In the genomic region with DNA sequence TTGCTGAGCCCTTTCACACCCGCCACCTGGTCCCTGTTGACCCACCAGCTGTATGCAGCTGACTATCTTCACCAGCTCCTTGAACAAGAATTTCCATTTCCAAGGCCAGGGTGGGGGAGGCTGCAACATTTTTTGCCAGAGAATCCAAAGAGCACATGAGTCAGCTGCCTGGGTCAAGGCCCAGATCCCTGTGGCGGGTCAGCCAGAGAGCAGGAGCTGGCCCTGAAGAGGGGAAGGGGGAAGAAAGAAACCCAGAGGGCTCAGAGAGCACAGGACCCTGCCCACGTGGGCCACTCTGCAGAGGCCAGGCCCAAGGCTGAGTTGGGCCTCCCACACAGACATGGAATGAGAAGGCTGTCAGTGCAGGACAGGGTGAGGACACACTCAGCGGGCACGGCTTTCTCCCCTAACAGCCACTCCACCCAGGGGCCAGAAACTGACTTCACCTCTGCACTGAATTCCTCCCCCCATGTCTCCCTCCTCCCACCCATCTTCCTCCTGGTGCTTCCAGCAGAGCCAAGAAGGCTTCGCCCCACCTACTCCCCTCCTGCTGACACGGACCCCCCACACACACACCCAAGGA, we compare ENCODE assay signal across 11 cellular contexts. TPM values are rescaled to one million over a fixed set of nuclear protein-coding genes. Genes with fewer than 3 reads are reported as not detected.
DNase-seq lines count a peak whose midpoint lies in the region; ATAC-seq and TF ChIP-seq lines count a peak whose summit lies in the region.
"Had no signal": no experiment of that assay in that cellular context is flagged by ENCODE, and none has a peak within 500 bp of the region (broad histone marks: within the 10 kb centered on the region; RNA-seq: fewer than 3 reads in every experiment).

No MANE protein-coding gene starts in this region.

- no peak for TF ChIP-seq POLR2A in prostate gland (IDR thresholded peaks at IDR 0.05)

- H3K4me1 ChIP-seq in prostate gland (replicated peaks) = no peaks in the 10 kb centered on the region

- H3K27me3 Mint-ChIP-seq in activated T-helper 17 cell treated with anti-CD3 and anti-CD28 coated beads, Interleukin-2, amount 50 U/mL, for 72 hours = no peaks in the 10 kb centered on the region
- H3K27me3 Mint-ChIP-seq: natural killer cell treated with Interleukin-12 subunit alpha and Interleukin-12 subunit beta and Interleukin-15 and Interleukin-18, amount 100 ng/mL, for 72 hours had no signal

- H3K9me3 ChIP-seq in prostate gland = no peaks in the 10 kb centered on the region

- TF ChIP-seq CTCF in AG10803 (conservative IDR thresholded peaks at IDR 0.05; ENCODE audit: low read length) (no peak), prostate gland (IDR thresholded peaks at IDR 0.05) (no peak)

- intact Hi-C loops in Right ventricle myocardium superior (cut with DNase I) (no loop called here), prostate gland (cut with DNase I) (no loop called here)

- no peaks in the 10 kb centered on the region for H3K27me3 ChIP-seq in prostate gland (replicated peaks; ENCODE audit: insufficient read depth)

- peak overlapping the region; percentile 38 to 53 for H3K27ac ChIP-seq in prostate gland

- no peak overlapping the region for H3K27ac Mint-ChIP-seq in activated T-helper 17 cell treated with anti-CD3 and anti-CD28 coated beads, Interleukin-2, amount 50 U/mL, for 72 hours

- DNase-seq in AG10803 (ENCODE audit: low read depth) (peak; percentile 88), Right ventricle myocardium superior (peak; percentile 89), prostate gland (ENCODE audit: low spot score) (no peak), NOMO-1 (lab: John Stamatoyannopoulos, UW; ENCODE audit: unreplicated experiment in 2 of 2) (no peak), DMS79 (lab: John Stamatoyannopoulos, UW) (no peak), NCI-H345 treated with DMSO at 0.1 percent for 48 hours (lab: John Stamatoyannopoulos, UW; ENCODE audit: unreplicated experiment) (no peak)
- DNase-seq: CD4-positive, CD25-positive, alpha-beta regulatory T cell had no signal

- H3K36me3 ChIP-seq in prostate gland = no peaks in the 10 kb centered on the region

- H3K4me1 Mint-ChIP-seq in activated T-helper 17 cell treated with anti-CD3 and anti-CD28 coated beads, Interleukin-2, amount 50 U/mL, for 72 hours = no peaks in the 10 kb centered on the region

- H3K9me3 Mint-ChIP-seq in activated T-helper 17 cell treated with anti-CD3 and anti-CD28 coated beads, Interleukin-2, amount 50 U/mL, for 72 hours = no peaks in the 10 kb centered on the region
- H3K9me3 Mint-ChIP-seq: natural killer cell treated with Interleukin-12 subunit alpha and Interleukin-12 subunit beta and Interleukin-15 and Interleukin-18, amount 100 ng/mL, for 72 hours had no signal

- no peaks in the 10 kb centered on the region for H3K36me3 Mint-ChIP-seq in activated T-helper 17 cell treated with anti-CD3 and anti-CD28 coated beads, Interleukin-2, amount 50 U/mL, for 72 hours (ENCODE audit: low read depth)
- H3K36me3 Mint-ChIP-seq: CD4-positive, CD25-positive, alpha-beta regulatory T cell; natural killer cell treated with Interleukin-12 subunit alpha and Interleukin-12 subunit beta and Interleukin-15 and Interleukin-18, amount 100 ng/mL, for 72 hours had no signal

- peak overlapping the region; percentile 37; the same call in 1 of the 2 replicates for H3K4me3 ChIP-seq in AG10803 (ENCODE audit: low read length)
- no peak overlapping the region for H3K4me3 ChIP-seq in prostate gland

- peak; percentile 87 for ATAC-seq in SK-N-SH treated with all-trans-retinoic acid at 6 μM for 48 hours
- ATAC-seq in Right ventricle myocardium superior (ENCODE audit: poor library complexity) = peak; percentile 90
- ATAC-seq in activated T-helper 17 cell treated with anti-CD3 and anti-CD28 coated beads, Interleukin-2, amount 50 U/mL, for 72 hours (replicated peaks) = no peak
- ATAC-seq: natural killer cell treated with Interleukin-12 subunit alpha and Interleukin-12 subunit beta and Interleukin-15 and Interleukin-18, amount 100 ng/mL, for 72 hours had no signal

- no peak overlapping the region for H3K4me3 Mint-ChIP-seq in activated T-helper 17 cell treated with anti-CD3 and anti-CD28 coated beads, Interleukin-2, amount 50 U/mL, for 72 hours
- H3K4me3 Mint-ChIP-seq: CD4-positive, CD25-positive, alpha-beta regulatory T cell; natural killer cell treated with Interleukin-12 subunit alpha and Interleukin-12 subunit beta and Interleukin-15 and Interleukin-18, amount 100 ng/mL, for 72 hours had no signal

- 53% methylated on average over 7 of the region's 7 CpGs for WGBS in prostate gland

TF ChIP-seq in SK-N-SH treated with all-trans-retinoic acid at 6 μM for 48 hours, 23 proteins besides CTCF, POLR2A, EP300 and RAD21:
- TF ChIP-seq TOX (CRISPR knock-in tag; IDR thresholded peaks at IDR 0.05; ENCODE audit: borderline replicate concordance) = 0 out of 2 replicates have a peak, but pooled peaks have one; percentile 62
- peak; percentile 6; the same call in 1 of the 2 replicates for TF ChIP-seq ZC3H10 (CRISPR knock-in tag; IDR thresholded peaks at IDR 0.05)
- TF ChIP-seq ZNF70 (CRISPR knock-in tag; IDR thresholded peaks at IDR 0.05) = no peak
- peak; percentile 62; the same call in 1 of the 2 replicates for TF ChIP-seq RARB (CRISPR knock-in tag; IDR thresholded peaks at IDR 0.05)
- peak; percentile 39; the same call in 1 of the 2 replicates for TF ChIP-seq ZFP3 (CRISPR knock-in tag; IDR thresholded peaks at IDR 0.05)
- TF ChIP-seq, protein P1, sequence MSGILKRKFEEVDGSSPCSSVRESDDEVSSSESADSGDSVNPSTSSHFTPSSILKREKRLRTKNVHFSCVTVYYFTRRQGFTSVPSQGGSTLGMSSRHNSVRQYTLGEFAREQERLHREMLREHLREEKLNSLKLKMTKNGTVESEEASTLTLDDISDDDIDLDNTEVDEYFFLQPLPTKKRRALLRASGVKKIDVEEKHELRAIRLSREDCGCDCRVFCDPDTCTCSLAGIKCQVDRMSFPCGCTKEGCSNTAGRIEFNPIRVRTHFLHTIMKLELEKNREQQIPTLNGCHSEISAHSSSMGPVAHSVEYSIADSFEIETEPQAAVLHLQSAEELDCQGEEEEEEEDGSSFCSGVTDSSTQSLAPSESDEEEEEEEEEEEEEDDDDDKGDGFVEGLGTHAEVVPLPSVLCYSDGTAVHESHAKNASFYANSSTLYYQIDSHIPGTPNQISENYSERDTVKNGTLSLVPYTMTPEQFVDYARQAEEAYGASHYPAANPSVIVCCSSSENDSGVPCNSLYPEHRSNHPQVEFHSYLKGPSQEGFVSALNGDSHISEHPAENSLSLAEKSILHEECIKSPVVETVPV (CRISPR knock-in tag; IDR thresholded peaks at IDR 0.05) = no peak
- no peak for TF ChIP-seq SNAI2 (CRISPR knock-in tag; IDR thresholded peaks at IDR 0.05)
- peak; percentile 76 for TF ChIP-seq OSR1 (CRISPR knock-in tag; IDR thresholded peaks at IDR 0.05)
- TF ChIP-seq CSDC2 (CRISPR knock-in tag; IDR thresholded peaks at IDR 0.05) = 0 out of 2 replicates have a peak, but pooled peaks have one; percentile 20
TF ChIP-seq in SK-N-SH treated with all-trans-retinoic acid at 6 μM for 48 hours: peak in this region for 6.

RNA-seq across cellular contexts. Expression of gene S100A6, which starts 28.9 kb away (rescaled TPM):
- 260 TPM for total RNA-seq in Right ventricle myocardium superior
- 100 to 1,000 TPM; 184 to 279 TPM for total RNA-seq in prostate gland
- total RNA-seq in activated T-helper 17 cell treated with anti-CD3 and anti-CD28 coated beads, Interleukin-2, amount 50 U/mL, for 72 hours = 100 to 1,000 TPM; 530 to 753 TPM

RNA-seq across cellular contexts. Expression of gene S100A5, which starts 33.8 kb away (rescaled TPM):
- total RNA-seq in Right ventricle myocardium superior (not detected), prostate gland (not detected)
- 1 to 10 TPM; 3.2 to 9.6 TPM for total RNA-seq in activated T-helper 17 cell treated with anti-CD3 and anti-CD28 coated beads, Interleukin-2, amount 50 U/mL, for 72 hours
- total RNA-seq: natural killer cell treated with Interleukin-12 subunit alpha and Interleukin-12 subunit beta and Interleukin-15 and Interleukin-18, amount 100 ng/mL, for 72 hours had no signal

RNA-seq across cellular contexts. Expression of gene S100A4, which starts 38.7 kb away (rescaled TPM):
- total RNA-seq in Right ventricle myocardium superior (130 TPM), prostate gland (10 to 100 TPM; 56.3 to 71.3 TPM)
- total RNA-seq in activated T-helper 17 cell treated with anti-CD3 and anti-CD28 coated beads, Interleukin-2, amount 50 U/mL, for 72 hours = 1,000 to 10,000 TPM; 1,035 to 1,445 TPM

RNA-seq across cellular contexts. Expression of gene S100A3, which starts 42.1 kb away (rescaled TPM):
- total RNA-seq in Right ventricle myocardium superior = 0.70 TPM
- under 1 TPM in 1 of 2 donors, not detected in 1; 0.46 TPM for total RNA-seq in prostate gland
- total RNA-seq in activated T-helper 17 cell treated with anti-CD3 and anti-CD28 coated beads, Interleukin-2, amount 50 U/mL, for 72 hours = not detected
- total RNA-seq: CD4-positive, CD25-positive, alpha-beta regulatory T cell; natural killer cell treated with Interleukin-12 subunit alpha and Interleukin-12 subunit beta and Interleukin-15 and Interleukin-18, amount 100 ng/mL, for 72 hours; T-helper 1 cell treated with Interleukin-12 subunit alpha and Interleukin-12 subunit beta and Interleukin-4 antibody, amounts not matched to agents 30 ng/mL and 1 ng/mL, for 36 hours had no signal

RNA-seq across cellular contexts. Expression of gene S100A7, which starts 46.5 kb away (rescaled TPM):
- total RNA-seq in Right ventricle myocardium superior (not detected), prostate gland (not detected)
- total RNA-seq in activated T-helper 17 cell treated with anti-CD3 and anti-CD28 coated beads, Interleukin-2, amount 50 U/mL, for 72 hours = not detected
- total RNA-seq: CD4-positive, CD25-positive, alpha-beta regulatory T cell; natural killer cell treated with Interleukin-12 subunit alpha and Interleukin-12 subunit beta and Interleukin-15 and Interleukin-18, amount 100 ng/mL, for 72 hours; T-helper 1 cell treated with Interleukin-12 subunit alpha and Interleukin-12 subunit beta and Interleukin-4 antibody, amounts not matched to agents 30 ng/mL and 1 ng/mL, for 36 hours had no signal

Comparison
In these comparisons a context has a peak if more than half of its experiments do, and no peak if none do; other contexts are left out.
1. DNase-seq: peak in AG10803 (single experiment) and Right ventricle myocardium superior (single experiment); none in prostate gland (single experiment), NOMO-1 (0 of 2), DMS79 (single experiment) and NCI-H345 treated with DMSO at 0.1 percent for 48 hours (single experiment).